ENCODE assay signal across 8 cellular contexts in the genomic region with DNA sequence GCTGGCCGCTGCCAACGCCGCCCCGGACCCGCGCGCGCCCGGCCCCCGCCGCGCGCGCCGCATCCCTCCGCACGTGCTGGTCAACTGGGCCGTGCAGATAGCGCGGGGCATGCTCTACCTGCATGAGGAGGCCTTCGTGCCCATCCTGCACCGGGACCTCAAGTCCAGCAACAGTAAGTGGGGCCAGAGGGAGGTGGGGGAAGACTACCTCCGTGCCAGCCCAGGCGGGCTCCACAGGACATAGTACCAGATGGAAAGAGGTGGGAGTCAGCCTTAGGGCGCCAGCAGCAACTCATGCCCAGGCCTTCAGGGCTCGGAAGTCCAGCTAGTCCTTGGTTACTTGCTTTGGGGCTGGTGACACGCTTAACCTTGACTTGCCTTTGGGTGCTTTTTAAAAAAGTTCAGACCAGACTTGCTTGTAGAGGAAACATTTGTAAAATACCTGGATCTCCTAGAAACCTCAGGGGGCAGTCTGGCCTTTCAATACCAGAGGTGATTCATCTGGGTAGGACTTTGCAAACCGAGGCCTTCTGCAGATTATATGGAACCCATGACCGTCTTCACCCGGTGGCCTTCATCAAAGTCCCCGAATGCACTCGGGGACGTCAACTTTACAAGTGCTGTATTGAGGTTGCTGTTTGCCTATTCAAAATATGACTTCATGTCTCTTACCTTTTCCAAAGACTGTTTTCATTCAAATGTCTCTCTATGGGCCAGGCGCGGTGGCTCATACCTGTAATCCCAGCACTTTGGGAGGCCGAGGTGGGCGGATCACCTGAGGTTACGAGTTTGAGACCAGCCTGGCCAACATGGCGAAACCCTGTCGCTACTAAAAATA. TPM values are rescaled to one million over a fixed set of nuclear protein-coding genes. Genes with fewer than 3 reads are reported as not detected.
DNase-seq lines count a peak whose midpoint lies in the region; ATAC-seq and TF ChIP-seq lines count a peak whose summit lies in the region.

No MANE protein-coding gene starts in this region.

- in situ Hi-C loops in ACHN (cut with HindIII; ENCODE audit: low pct_ligation_motif_present, low pct_unique_long_range_greater_than_20kb, low sequenced_read_pairs) = no loop called here

- H3K9me3 Mint-ChIP-seq in activated CD8-positive, alpha-beta T cell treated with anti-CD3 and anti-CD28 coated beads for 36 hours = no peaks in the 10 kb centered on the region

- CTCF ChIA-PET in activated CD8-positive, alpha-beta T cell treated with anti-CD3 and anti-CD28 coated beads for 36 hours (lab: Charles Lee) = interaction anchor here (1.4 kb wide), 1 partner anchor 25 kb away, joined by 6 read pairs; no protein-coding TSS in a partner anchor

- intact Hi-C loops in activated CD8-positive, alpha-beta T cell treated with anti-CD3 and anti-CD28 coated beads for 36 hours (cut with micrococcal nuclease) = no loop called here
- intact Hi-C loops in spleen (cut with DNase I; ENCODE audit: low total_unique reads) = no loop called here

- POLR2A ChIA-PET in activated CD8-positive, alpha-beta T cell treated with anti-CD3 and anti-CD28 coated beads for 36 hours (lab: Charles Lee) = interaction anchor here (1.0 kb wide), 1 partner anchor 34 kb away, joined by 3 read pairs; no protein-coding TSS in a partner anchor

- H3K36me3 Mint-ChIP-seq in activated CD8-positive, alpha-beta T cell treated with anti-CD3 and anti-CD28 coated beads for 36 hours (ENCODE audit: low read depth) = no peaks in the 10 kb centered on the region

- H3K4me1 ChIP-seq in iPS DF 6.9 (ENCODE audit: control insufficient read depth, insufficient read depth, low read length) (peaks cover 1% of the 10 kb centered on the region; the same call in 1 of the 2 replicates), spleen (peaks cover 5 to 30% (median 21%) of the 10 kb centered on the region in 6 donors)

- H3K4me3 Mint-ChIP-seq in activated CD8-positive, alpha-beta T cell treated with anti-CD3 and anti-CD28 coated beads for 36 hours = peak overlapping the region; percentile 65

- peak overlapping the region; percentile 49 for H3K4me3 ChIP-seq in HFF-Myc (replicated peaks; ENCODE audit: low read depth, low read length)
- peak overlapping the region; percentile 63 for H3K4me3 ChIP-seq in iPS DF 6.9 (ENCODE audit: low read length)
- peak overlapping the region; percentile 51 to 90 (median 74) for H3K4me3 ChIP-seq in spleen

- H3K9me3 ChIP-seq in iPS DF 6.9 (ENCODE audit: control insufficient read depth, insufficient read depth, low read length) (no peaks in the 10 kb centered on the region), spleen (no peaks in the 10 kb centered on the region)

- ATAC-seq in activated CD8-positive, alpha-beta T cell treated with anti-CD3 and anti-CD28 coated beads for 36 hours = no peak
- no peak for ATAC-seq in GM18505 (IDR thresholded peaks at IDR 0.05; ENCODE audit: unreplicated experiment)

- TF ChIP-seq POLR2A in spleen (IDR thresholded peaks at IDR 0.05) = no peak
- no peak for TF ChIP-seq POLR2A in GM18505 (IDR thresholded peaks at IDR 0.05; ENCODE audit: borderline replicate concordance, extremely low read depth, insufficient read depth, insufficient read length)

- H3K27ac ChIP-seq in iPS DF 6.9 (ENCODE audit: low read length) (no peak overlapping the region), spleen (no peak overlapping the region)

- WGBS in iPS DF 6.9 (ENCODE audit: insufficient coverage, insufficient read length) = no CpG with 5 or more reads among the region's 40 CpGs
- WGBS in spleen, 5 donors = 30 to 71% (median 32%) methylated on average over 15 to 40 of the region's 40 CpGs

- H3K27ac Mint-ChIP-seq in activated CD8-positive, alpha-beta T cell treated with anti-CD3 and anti-CD28 coated beads for 36 hours = no peak overlapping the region

- TF ChIP-seq CTCF in HFF-Myc (IDR thresholded peaks at IDR 0.05; ENCODE audit: low read depth, low read length, missing control alignments) (no peak), spleen (IDR thresholded peaks at IDR 0.05 in 8 of 11, conservative IDR thresholded peaks at IDR 0.05 in 3 of 11) (no peak)
- TF ChIP-seq CTCF in activated CD8-positive, alpha-beta T cell treated with anti-CD3 and anti-CD28 coated beads for 36 hours (IDR thresholded peaks at IDR 0.05) = no peak

- H3K27me3 ChIP-seq in iPS DF 6.9 (ENCODE audit: control insufficient read depth, insufficient read depth, low read length) (no peaks in the 10 kb centered on the region), spleen (replicated peaks in 1 of 7) (peaks cover 0 to 39% (median 6%) of the 10 kb centered on the region in 7 donors)

- H3K4me1 Mint-ChIP-seq in activated CD8-positive, alpha-beta T cell treated with anti-CD3 and anti-CD28 coated beads for 36 hours (ENCODE audit: low read depth) = peaks cover 7% of the 10 kb centered on the region

- H3K36me3 ChIP-seq in iPS DF 6.9 (ENCODE audit: control insufficient read depth, insufficient read depth, low read length) (no peaks in the 10 kb centered on the region; the same call in 1 of the 2 replicates), spleen (no peaks in the 10 kb centered on the region)

- DNase-seq in ACHN (peak; percentile 31), HFF-Myc (ENCODE audit: extremely low read depth, low read depth) (no peak), iPS DF 6.9 (ENCODE audit: low read depth, low spot score) (no peak), spleen (no peak), NCI-H128 (lab: John Stamatoyannopoulos, UW; ENCODE audit: unreplicated experiment) (no peak), NCI-H1694 (lab: John Stamatoyannopoulos, UW) (no peak)
- DNase-seq in activated CD8-positive, alpha-beta T cell treated with anti-CD3 and anti-CD28 coated beads for 36 hours = no peak

- peaks cover 25% of the 10 kb centered on the region for H3K27me3 Mint-ChIP-seq in activated CD8-positive, alpha-beta T cell treated with anti-CD3 and anti-CD28 coated beads for 36 hours

RNA-seq across cellular contexts. Expression of a gene that starts 1.4 kb away (rescaled TPM):
- total RNA-seq in activated CD8-positive, alpha-beta T cell treated with anti-CD3 and anti-CD28 coated beads for 36 hours = 1 to 10 TPM; 2.7 to 3.2 TPM
- 1 to 10 TPM in 5 of 7 donors, under 1 TPM in 2; 0.85 to 4.6 (median 1.5) TPM for total RNA-seq in spleen
- under 1 TPM; 0.38 to 0.67 (median 0.39) TPM for polyA plus RNA-seq in spleen

RNA-seq across cellular contexts. Expression of a gene that starts 33.4 kb away (rescaled TPM):
- 10 to 100 TPM; 14.4 to 14.9 TPM for total RNA-seq in activated CD8-positive, alpha-beta T cell treated with anti-CD3 and anti-CD28 coated beads for 36 hours
- 10 to 100 TPM; 14.2 to 26.5 (median 20.2) TPM for total RNA-seq in spleen
- polyA plus RNA-seq in spleen = 10 to 100 TPM in 1 of 3 donors, 1 to 10 TPM in 2; 4.0 to 11.4 (median 4.4) TPM
